ENCODE assay signal across 1 cellular context in the genomic region with DNA sequence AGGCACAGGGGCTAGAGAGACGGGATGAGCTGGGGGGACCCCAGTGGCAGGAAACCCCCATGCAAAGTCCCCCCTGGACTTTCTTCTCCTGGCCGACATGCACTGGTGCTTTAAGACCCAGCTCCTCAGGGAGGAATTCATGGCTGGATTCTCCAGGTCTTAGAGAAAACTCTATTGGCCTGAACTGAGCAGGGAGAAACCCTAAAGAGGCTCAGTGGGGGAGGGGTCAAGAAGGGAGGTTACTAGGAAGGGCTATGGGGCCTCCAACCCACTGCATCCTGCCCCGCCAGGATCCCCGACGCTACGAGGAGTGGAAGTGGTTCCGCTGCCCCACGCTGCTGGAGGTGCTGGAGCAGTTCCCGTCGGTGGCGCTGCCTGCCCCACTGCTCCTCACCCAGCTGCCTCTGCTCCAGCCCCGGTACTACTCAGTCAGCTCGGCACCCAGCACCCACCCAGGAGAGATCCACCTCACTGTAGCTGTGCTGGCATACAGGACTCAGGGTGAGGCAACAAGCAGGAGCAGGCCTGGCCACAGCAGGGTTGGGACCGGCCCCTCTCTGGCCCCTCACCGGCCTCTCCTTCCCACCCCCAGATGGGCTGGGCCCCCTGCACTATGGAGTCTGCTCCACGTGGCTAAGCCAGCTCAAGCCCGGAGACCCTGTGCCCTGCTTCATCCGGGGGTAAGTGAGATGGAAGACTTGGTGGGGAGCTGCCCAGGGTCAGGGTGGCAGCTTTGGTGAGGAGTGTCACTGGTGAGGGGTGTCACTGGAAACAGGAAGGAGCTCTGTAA.
TF ChIP-seq lines count a peak whose summit lies in the region.

No MANE protein-coding gene starts in this region.

TF ChIP-seq in K562, 482 proteins besides CTCF, POLR2A, EP300 and RAD21 (continued from another document):
- TF ChIP-seq, protein P1, sequence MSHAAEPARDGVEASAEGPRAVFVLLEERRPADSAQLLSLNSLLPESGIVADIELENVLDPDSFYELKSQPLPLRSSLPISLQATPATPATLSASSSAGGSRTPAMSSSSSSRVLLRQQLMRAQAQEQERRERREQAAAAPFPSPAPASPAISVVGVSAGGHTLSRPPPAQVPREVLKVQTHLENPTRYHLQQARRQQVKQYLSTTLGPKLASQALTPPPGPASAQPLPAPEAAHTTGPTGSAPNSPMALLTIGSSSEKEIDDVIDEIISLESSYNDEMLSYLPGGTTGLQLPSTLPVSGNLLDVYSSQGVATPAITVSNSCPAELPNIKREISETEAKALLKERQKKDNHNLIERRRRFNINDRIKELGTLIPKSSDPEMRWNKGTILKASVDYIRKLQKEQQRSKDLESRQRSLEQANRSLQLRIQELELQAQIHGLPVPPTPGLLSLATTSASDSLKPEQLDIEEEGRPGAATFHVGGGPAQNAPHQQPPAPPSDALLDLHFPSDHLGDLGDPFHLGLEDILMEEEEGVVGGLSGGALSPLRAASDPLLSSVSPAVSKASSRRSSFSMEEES (CRISPR knock-in tag; IDR thresholded peaks at IDR 0.05), result no peak
- TF ChIP-seq, protein P2, sequence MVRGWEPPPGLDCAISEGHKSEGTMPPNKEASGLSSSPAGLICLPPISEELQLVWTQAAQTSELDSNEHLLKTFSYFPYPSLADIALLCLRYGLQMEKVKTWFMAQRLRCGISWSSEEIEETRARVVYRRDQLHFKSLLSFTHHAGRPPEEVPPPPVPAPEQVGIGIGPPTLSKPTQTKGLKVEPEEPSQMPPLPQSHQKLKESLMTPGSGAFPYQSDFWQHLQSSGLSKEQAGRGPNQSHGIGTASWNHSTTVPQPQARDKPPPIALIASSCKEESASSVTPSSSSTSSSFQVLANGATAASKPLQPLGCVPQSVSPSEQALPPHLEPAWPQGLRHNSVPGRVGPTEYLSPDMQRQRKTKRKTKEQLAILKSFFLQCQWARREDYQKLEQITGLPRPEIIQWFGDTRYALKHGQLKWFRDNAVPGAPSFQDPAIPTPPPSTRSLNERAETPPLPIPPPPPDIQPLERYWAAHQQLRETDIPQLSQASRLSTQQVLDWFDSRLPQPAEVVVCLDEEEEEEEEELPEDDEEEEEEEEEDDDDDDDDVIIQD (CRISPR knock-in tag; IDR thresholded peaks at IDR 0.05), result no peak
- peak in 1 of 2 experiments; percentile 52; a peak in 1 of 3 replicates for TF ChIP-seq CBX3 (IDR thresholded peaks at IDR 0.05; ENCODE audit: borderline replicate concordance in 1 of 2, low read length in 2 of 2)
- no peak for TF ChIP-seq RBM39 (optimal IDR thresholded peaks at IDR 0.05; ENCODE audit: low read depth, low read length)
- TF ChIP-seq, protein P3, sequence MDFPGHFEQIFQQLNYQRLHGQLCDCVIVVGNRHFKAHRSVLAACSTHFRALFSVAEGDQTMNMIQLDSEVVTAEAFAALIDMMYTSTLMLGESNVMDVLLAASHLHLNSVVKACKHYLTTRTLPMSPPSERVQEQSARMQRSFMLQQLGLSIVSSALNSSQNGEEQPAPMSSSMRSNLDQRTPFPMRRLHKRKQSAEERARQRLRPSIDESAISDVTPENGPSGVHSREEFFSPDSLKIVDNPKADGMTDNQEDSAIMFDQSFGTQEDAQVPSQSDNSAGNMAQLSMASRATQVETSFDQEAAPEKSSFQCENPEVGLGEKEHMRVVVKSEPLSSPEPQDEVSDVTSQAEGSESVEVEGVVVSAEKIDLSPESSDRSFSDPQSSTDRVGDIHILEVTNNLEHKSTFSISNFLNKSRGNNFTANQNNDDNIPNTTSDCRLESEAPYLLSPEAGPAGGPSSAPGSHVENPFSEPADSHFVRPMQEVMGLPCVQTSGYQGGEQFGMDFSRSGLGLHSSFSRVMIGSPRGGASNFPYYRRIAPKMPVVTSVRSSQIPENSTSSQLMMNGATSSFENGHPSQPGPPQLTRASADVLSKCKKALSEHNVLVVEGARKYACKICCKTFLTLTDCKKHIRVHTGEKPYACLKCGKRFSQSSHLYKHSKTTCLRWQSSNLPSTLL (IDR thresholded peaks at IDR 0.05), result no peak
- no peak for TF ChIP-seq HCFC1 (IDR thresholded peaks at IDR 0.05; ENCODE audit: low read depth, low read length)
- no peak for TF ChIP-seq PYGO2 (tag; IDR thresholded peaks at IDR 0.05)
- peak; percentile 29 for TF ChIP-seq PCBP1 (IDR thresholded peaks at IDR 0.05; ENCODE audit: low read depth, low read length, poor library complexity, severe bottlenecking)
- no peak for TF ChIP-seq NFYB (IDR thresholded peaks at IDR 0.05; ENCODE audit: extremely low read depth, insufficient read length)
- no peak for TF ChIP-seq SMAD3 (CRISPR knock-in tag; conservative IDR thresholded peaks at IDR 0.05)
- TF ChIP-seq DNMT1 (IDR thresholded peaks at IDR 0.05), result no peak
- TF ChIP-seq NCOA6 (IDR thresholded peaks at IDR 0.05), result no peak
- no peak for TF ChIP-seq SMAD2 (IDR thresholded peaks at IDR 0.05; ENCODE audit: low read depth, low read length)
- TF ChIP-seq ZFPM2 (CRISPR knock-in tag; IDR thresholded peaks at IDR 0.05), result 0 out of 2 replicates have a peak, but pooled peaks have one; percentile 59
- TF ChIP-seq U2AF1 (optimal IDR thresholded peaks at IDR 0.05; ENCODE audit: low read depth, low read length), result no peak
- no peak for TF ChIP-seq CBX1 (IDR thresholded peaks at IDR 0.05; ENCODE audit: low read depth)
- TF ChIP-seq PRMT5 (CRISPR knock-in tag; IDR thresholded peaks at IDR 0.05), result no peak
- TF ChIP-seq ZNF644 (tag; IDR thresholded peaks at IDR 0.05; ENCODE audit: low read depth), result peak; percentile 61
- peak; percentile 38 for TF ChIP-seq PHF20 (IDR thresholded peaks at IDR 0.05; ENCODE audit: partially characterized antibody)
- TF ChIP-seq, protein P4, sequence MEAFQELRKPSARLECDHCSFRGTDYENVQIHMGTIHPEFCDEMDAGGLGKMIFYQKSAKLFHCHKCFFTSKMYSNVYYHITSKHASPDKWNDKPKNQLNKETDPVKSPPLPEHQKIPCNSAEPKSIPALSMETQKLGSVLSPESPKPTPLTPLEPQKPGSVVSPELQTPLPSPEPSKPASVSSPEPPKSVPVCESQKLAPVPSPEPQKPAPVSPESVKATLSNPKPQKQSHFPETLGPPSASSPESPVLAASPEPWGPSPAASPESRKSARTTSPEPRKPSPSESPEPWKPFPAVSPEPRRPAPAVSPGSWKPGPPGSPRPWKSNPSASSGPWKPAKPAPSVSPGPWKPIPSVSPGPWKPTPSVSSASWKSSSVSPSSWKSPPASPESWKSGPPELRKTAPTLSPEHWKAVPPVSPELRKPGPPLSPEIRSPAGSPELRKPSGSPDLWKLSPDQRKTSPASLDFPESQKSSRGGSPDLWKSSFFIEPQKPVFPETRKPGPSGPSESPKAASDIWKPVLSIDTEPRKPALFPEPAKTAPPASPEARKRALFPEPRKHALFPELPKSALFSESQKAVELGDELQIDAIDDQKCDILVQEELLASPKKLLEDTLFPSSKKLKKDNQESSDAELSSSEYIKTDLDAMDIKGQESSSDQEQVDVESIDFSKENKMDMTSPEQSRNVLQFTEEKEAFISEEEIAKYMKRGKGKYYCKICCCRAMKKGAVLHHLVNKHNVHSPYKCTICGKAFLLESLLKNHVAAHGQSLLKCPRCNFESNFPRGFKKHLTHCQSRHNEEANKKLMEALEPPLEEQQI (IDR thresholded peaks at IDR 0.05), result no peak
- no peak for TF ChIP-seq TAF15 (IDR thresholded peaks at IDR 0.05; ENCODE audit: low read depth, low read length)
- no peak for TF ChIP-seq ARID2 (IDR thresholded peaks at IDR 0.05)
- TF ChIP-seq, protein P5, sequence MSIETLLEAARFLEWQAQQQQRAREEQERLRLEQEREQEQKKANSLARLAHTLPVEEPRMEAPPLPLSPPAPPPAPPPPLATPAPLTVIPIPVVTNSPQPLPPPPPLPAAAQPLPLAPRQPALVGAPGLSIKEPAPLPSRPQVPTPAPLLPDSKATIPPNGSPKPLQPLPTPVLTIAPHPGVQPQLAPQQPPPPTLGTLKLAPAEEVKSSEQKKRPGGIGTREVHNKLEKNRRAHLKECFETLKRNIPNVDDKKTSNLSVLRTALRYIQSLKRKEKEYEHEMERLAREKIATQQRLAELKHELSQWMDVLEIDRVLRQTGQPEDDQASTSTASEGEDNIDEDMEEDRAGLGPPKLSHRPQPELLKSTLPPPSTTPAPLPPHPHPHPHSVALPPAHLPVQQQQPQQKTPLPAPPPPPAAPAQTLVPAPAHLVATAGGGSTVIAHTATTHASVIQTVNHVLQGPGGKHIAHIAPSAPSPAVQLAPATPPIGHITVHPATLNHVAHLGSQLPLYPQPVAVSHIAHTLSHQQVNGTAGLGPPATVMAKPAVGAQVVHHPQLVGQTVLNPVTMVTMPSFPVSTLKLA (conservative IDR thresholded peaks at IDR 0.05), result peak; percentile 89 to 93
- TF ChIP-seq ZNF197 (CRISPR knock-in tag; IDR thresholded peaks at IDR 0.05; ENCODE audit: low read depth), result no peak; the same call in 1 of the 2 replicates
- TF ChIP-seq CHCHD3 (CRISPR knock-in tag; IDR thresholded peaks at IDR 0.05), result no peak
- no peak for TF ChIP-seq ZNF174 (CRISPR knock-in tag; IDR thresholded peaks at IDR 0.05)
- TF ChIP-seq, protein P6, sequence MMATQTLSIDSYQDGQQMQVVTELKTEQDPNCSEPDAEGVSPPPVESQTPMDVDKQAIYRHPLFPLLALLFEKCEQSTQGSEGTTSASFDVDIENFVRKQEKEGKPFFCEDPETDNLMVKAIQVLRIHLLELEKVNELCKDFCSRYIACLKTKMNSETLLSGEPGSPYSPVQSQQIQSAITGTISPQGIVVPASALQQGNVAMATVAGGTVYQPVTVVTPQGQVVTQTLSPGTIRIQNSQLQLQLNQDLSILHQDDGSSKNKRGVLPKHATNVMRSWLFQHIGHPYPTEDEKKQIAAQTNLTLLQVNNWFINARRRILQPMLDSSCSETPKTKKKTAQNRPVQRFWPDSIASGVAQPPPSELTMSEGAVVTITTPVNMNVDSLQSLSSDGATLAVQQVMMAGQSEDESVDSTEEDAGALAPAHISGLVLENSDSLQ (IDR thresholded peaks at IDR 0.05), result peak; percentile 42; the same call in 1 of the 2 replicates
- TF ChIP-seq TAL1 (IDR thresholded peaks at IDR 0.05), result no peak
- TF ChIP-seq SETDB1 (IDR thresholded peaks at IDR 0.05; ENCODE audit: low read length), result no peak
- peak; percentile 62 for TF ChIP-seq LCOR (CRISPR knock-in tag; IDR thresholded peaks at IDR 0.05)
- TF ChIP-seq NR3C1 (CRISPR knock-in tag; IDR thresholded peaks at IDR 0.05), result no peak
- no peak for TF ChIP-seq ZNF584 (CRISPR knock-in tag; IDR thresholded peaks at IDR 0.05; ENCODE audit: low read depth)
- TF ChIP-seq SNRNP70 (optimal IDR thresholded peaks at IDR 0.05; ENCODE audit: low read depth, low read length), result no peak
- no peak for TF ChIP-seq RFX5 (IDR thresholded peaks at IDR 0.05; ENCODE audit: low read depth, low read length)
- TF ChIP-seq MIER1 (IDR thresholded peaks at IDR 0.05; ENCODE audit: low read depth), result no peak
